ENCODE assay signal across 10 cellular contexts in the genomic region with DNA sequence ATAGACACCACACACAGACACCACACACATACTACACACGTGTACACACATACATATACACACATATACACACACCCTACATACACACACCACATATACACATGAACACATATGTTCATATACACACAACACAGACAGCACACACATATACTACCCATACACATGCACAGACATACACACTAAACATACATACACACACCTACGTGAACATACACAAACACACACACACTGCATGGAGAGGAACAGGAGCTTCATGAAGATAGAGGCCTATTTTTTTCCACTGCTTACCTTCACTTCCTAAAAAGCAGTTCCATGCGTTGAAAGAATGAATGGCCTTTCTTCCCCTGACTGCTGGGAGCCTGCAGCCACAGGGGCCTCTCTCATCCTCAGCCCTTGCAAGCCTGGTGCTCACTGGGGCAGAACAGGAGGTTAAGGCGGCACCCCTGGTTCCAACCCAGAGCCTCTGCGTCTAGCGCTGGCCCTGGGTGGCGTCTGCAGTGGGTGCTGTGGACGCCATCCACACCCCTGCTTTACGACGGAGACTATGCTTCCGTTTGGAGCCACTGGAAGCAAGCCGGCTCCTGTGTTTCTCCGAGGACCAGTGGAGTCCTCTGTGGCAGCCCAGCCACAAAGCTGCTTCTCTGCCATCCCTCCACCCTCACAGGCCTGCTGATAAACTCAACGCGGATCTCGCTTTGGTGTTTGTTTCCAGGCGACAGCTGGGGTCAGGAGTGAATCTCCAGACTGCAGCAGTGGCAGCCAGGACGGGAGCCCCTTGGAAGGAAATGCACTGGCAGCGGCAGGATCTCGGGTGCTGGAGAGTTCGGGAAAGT. TPM values are rescaled to one million over a fixed set of nuclear protein-coding genes. Genes with fewer than 3 reads are reported as not detected.
DNase-seq lines count a peak whose midpoint lies in the region; TF ChIP-seq lines count a peak whose summit lies in the region.
"Had no signal": no experiment of that assay in that cellular context is flagged by ENCODE, and none has a peak within 500 bp of the region (broad histone marks: within the 10 kb centered on the region; RNA-seq: fewer than 3 reads in every experiment).

No MANE protein-coding gene starts in this region.

- no peaks in the 10 kb centered on the region for H3K36me3 Mint-ChIP-seq in osteocyte (ENCODE audit: unreplicated experiment)

- H3K27ac ChIP-seq in caudate nucleus (ENCODE audit: low read depth, low read length), result peak overlapping the region; percentile 7
- H3K27ac ChIP-seq: 22Rv1 had no signal

- peak; percentile 44 for DNase-seq in DMS 273 (lab: John Stamatoyannopoulos, UW; ENCODE audit: unreplicated experiment)
- DNase-seq in DMS 273 treated with DMSO at 0.1 percent for 48 hours (lab: John Stamatoyannopoulos, UW), result no peak
- peak in 1 of 61 donors; percentile 15 for DNase-seq in caudate nucleus (lab: John Stamatoyannopoulos, UW)
- no peak for DNase-seq in osteocyte (ENCODE audit: extremely low spot score, unreplicated experiment)
- DNase-seq in T-helper 9 cell, result no peak
- no peak for DNase-seq in COR-L47 (lab: John Stamatoyannopoulos, UW)
- DNase-seq in NCI-H2196 (lab: John Stamatoyannopoulos, UW; ENCODE audit: unreplicated experiment), result no peak
- DNase-seq: SW 1271 had no signal

- no peak for TF ChIP-seq CTCF in osteocyte (IDR thresholded peaks at IDR 0.05)

- no peak overlapping the region for H3K27ac Mint-ChIP-seq in osteocyte (ENCODE audit: unreplicated experiment)

- peak; percentile 8; the same call in 1 of the 2 replicates for TF ChIP-seq RAD21 in Ishikawa (IDR thresholded peaks at IDR 0.05; ENCODE audit: low read depth)

- no peaks in the 10 kb centered on the region for H3K27me3 Mint-ChIP-seq in osteocyte (ENCODE audit: unreplicated experiment)

- peak; percentile 65; the same call in 1 of the 2 replicates for TF ChIP-seq EP300 in Ishikawa (IDR thresholded peaks at IDR 0.05; ENCODE audit: borderline replicate concordance)

- peaks cover 20% of the 10 kb centered on the region for H3K4me1 Mint-ChIP-seq in osteocyte (ENCODE audit: unreplicated experiment)

- peak overlapping the region; percentile 60 for H3K4me3 Mint-ChIP-seq in osteocyte (ENCODE audit: unreplicated experiment)

- no peaks in the 10 kb centered on the region for H3K9me3 Mint-ChIP-seq in osteocyte (ENCODE audit: unreplicated experiment)

TF ChIP-seq in Ishikawa, 13 proteins besides CTCF, POLR2A, EP300 and RAD21:
- peak; percentile 60 for TF ChIP-seq TCF12 (IDR thresholded peaks at IDR 0.05; ENCODE audit: low read depth)
- TF ChIP-seq TAF1 (IDR thresholded peaks at IDR 0.05; ENCODE audit: low read depth), result no peak; the same call in 1 of the 2 replicates
- TF ChIP-seq YY1 (IDR thresholded peaks at IDR 0.05; ENCODE audit: low read depth), result peak; percentile 33; the same call in 1 of the 2 replicates
- TF ChIP-seq CEBPB (IDR thresholded peaks at IDR 0.05), result no peak
- TF ChIP-seq, protein P1, sequence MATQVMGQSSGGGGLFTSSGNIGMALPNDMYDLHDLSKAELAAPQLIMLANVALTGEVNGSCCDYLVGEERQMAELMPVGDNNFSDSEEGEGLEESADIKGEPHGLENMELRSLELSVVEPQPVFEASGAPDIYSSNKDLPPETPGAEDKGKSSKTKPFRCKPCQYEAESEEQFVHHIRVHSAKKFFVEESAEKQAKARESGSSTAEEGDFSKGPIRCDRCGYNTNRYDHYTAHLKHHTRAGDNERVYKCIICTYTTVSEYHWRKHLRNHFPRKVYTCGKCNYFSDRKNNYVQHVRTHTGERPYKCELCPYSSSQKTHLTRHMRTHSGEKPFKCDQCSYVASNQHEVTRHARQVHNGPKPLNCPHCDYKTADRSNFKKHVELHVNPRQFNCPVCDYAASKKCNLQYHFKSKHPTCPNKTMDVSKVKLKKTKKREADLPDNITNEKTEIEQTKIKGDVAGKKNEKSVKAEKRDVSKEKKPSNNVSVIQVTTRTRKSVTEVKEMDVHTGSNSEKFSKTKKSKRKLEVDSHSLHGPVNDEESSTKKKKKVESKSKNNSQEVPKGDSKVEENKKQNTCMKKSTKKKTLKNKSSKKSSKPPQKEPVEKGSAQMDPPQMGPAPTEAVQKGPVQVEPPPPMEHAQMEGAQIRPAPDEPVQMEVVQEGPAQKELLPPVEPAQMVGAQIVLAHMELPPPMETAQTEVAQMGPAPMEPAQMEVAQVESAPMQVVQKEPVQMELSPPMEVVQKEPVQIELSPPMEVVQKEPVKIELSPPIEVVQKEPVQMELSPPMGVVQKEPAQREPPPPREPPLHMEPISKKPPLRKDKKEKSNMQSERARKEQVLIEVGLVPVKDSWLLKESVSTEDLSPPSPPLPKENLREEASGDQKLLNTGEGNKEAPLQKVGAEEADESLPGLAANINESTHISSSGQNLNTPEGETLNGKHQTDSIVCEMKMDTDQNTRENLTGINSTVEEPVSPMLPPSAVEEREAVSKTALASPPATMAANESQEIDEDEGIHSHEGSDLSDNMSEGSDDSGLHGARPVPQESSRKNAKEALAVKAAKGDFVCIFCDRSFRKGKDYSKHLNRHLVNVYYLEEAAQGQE (IDR thresholded peaks at IDR 0.05; ENCODE audit: low read depth), result no peak
- TF ChIP-seq, protein P2, sequence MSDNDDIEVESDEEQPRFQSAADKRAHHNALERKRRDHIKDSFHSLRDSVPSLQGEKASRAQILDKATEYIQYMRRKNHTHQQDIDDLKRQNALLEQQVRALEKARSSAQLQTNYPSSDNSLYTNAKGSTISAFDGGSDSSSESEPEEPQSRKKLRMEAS (IDR thresholded peaks at IDR 0.05), result peak; percentile 68; the same call in 1 of the 2 replicates
- TF ChIP-seq TEAD4 (IDR thresholded peaks at IDR 0.05), result peak; percentile 48; the same call in 1 of the 2 replicates
- TF ChIP-seq, protein P3, sequence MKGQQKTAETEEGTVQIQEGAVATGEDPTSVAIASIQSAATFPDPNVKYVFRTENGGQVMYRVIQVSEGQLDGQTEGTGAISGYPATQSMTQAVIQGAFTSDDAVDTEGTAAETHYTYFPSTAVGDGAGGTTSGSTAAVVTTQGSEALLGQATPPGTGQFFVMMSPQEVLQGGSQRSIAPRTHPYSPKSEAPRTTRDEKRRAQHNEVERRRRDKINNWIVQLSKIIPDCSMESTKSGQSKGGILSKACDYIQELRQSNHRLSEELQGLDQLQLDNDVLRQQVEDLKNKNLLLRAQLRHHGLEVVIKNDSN (IDR thresholded peaks at IDR 0.05), result 0 out of 2 replicates have a peak, but pooled peaks have one; percentile 3
- TF ChIP-seq NFIC (IDR thresholded peaks at IDR 0.05), result peak; percentile 12; the same call in 1 of the 2 replicates

RNA-seq across cellular contexts. Expression of a gene that starts 1.9 kb away (rescaled TPM):
- total RNA-seq in osteocyte, result 44.8 and 45.5 TPM in 2 replicates

RNA-seq across cellular contexts. Expression of a gene that starts 44.7 kb away (rescaled TPM):
- not detected in 2 replicates for total RNA-seq in osteocyte
